ENCODE assay signal across 1 cellular context in the genomic region with DNA sequence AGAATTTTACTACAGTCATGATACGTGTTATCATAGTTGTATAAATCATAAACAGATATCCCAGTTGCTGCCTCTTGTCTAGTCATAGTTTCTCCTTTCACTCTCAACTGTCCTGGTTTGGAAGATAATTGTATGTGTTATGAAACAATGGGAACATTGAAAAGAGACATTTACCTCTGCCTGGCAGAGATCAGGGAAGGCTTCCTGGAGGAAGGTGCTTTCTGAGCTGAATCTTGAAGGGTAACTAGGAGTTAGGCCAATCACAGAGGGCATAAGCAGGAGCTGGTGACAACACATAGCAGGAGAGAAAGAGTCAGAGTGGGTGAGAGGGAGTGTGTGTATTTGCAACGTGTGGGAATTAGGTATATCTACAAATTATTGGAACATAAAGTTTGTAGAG.
TF ChIP-seq lines count a peak whose summit lies in the region.

No MANE protein-coding gene starts in this region.

TF ChIP-seq in IMR-90, 13 proteins besides CTCF, POLR2A, EP300 and RAD21 (continued from another document):
- TF ChIP-seq CEBPB (IDR thresholded peaks at IDR 0.05; ENCODE audit: low read depth, low read length) (no peak), MAFK (IDR thresholded peaks at IDR 0.05; ENCODE audit: low read depth, low read length) (no peak), RFX5 (IDR thresholded peaks at IDR 0.05; ENCODE audit: low read depth, low read length) (no peak), MXI1 (IDR thresholded peaks at IDR 0.05; ENCODE audit: borderline replicate concordance, low read depth, low read length) (no peak), MAZ (IDR thresholded peaks at IDR 0.05; ENCODE audit: borderline replicate concordance, low read depth, low read length) (no peak), RCOR1 (IDR thresholded peaks at IDR 0.05; ENCODE audit: insufficient replicate concordance, low read length) (no peak), FOS (IDR thresholded peaks at IDR 0.05; ENCODE audit: low read depth, low read length) (no peak)
- TF ChIP-seq, protein P1, sequence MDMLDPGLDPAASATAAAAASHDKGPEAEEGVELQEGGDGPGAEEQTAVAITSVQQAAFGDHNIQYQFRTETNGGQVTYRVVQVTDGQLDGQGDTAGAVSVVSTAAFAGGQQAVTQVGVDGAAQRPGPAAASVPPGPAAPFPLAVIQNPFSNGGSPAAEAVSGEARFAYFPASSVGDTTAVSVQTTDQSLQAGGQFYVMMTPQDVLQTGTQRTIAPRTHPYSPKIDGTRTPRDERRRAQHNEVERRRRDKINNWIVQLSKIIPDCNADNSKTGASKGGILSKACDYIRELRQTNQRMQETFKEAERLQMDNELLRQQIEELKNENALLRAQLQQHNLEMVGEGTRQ (IDR thresholded peaks at IDR 0.05; ENCODE audit: low read depth, low read length) = no peak
